Comparison of ENCODE assay signal across 1 cellular context in the genomic region with DNA sequence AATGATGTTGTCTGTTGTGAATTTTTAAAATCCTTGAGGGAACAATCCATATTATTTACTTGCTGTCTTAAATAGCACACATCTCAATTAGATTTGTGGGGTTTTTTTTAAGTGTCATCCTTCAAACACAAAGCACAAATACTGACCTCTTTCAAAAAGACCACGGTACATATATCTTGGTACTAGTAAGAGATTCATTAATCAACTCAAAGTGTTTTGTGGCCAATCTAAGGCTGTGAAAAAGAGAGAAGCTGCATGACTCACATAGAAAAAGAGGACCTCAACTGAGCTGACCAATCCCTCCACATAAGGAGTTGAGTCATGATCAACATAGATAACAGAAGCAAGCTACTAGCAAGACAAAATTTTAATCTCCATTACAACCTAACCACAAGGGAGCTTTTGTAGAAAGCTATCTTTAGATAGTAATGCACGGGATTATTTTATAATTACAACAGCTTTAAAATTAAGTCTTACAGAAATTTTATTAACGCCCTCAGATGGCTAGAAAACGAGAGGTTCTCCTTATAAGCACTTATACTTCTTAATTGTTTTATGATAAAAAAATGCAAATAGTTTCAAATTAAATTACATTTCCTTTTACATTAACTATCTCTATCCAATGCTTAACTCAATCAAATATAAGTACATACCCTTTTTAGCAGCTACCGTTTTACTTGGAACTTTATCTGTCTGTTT.
TF ChIP-seq lines count a peak whose summit lies in the region.

No MANE protein-coding gene starts in this region.

TF ChIP-seq in K562, 482 proteins besides CTCF, POLR2A, EP300 and RAD21 (continued from another document and continues in another):
- TF ChIP-seq, protein P1, sequence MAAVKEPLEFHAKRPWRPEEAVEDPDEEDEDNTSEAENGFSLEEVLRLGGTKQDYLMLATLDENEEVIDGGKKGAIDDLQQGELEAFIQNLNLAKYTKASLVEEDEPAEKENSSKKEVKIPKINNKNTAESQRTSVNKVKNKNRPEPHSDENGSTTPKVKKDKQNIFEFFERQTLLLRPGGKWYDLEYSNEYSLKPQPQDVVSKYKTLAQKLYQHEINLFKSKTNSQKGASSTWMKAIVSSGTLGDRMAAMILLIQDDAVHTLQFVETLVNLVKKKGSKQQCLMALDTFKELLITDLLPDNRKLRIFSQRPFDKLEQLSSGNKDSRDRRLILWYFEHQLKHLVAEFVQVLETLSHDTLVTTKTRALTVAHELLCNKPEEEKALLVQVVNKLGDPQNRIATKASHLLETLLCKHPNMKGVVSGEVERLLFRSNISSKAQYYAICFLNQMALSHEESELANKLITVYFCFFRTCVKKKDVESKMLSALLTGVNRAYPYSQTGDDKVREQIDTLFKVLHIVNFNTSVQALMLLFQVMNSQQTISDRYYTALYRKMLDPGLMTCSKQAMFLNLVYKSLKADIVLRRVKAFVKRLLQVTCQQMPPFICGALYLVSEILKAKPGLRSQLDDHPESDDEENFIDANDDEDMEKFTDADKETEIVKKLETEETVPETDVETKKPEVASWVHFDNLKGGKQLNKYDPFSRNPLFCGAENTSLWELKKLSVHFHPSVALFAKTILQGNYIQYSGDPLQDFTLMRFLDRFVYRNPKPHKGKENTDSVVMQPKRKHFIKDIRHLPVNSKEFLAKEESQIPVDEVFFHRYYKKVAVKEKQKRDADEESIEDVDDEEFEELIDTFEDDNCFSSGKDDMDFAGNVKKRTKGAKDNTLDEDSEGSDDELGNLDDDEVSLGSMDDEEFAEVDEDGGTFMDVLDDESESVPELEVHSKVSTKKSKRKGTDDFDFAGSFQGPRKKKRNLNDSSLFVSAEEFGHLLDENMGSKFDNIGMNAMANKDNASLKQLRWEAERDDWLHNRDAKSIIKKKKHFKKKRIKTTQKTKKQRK (IDR thresholded peaks at IDR 0.05; ENCODE audit: borderline replicate concordance, low read depth, low read length): no peak
- TF ChIP-seq, protein P2, sequence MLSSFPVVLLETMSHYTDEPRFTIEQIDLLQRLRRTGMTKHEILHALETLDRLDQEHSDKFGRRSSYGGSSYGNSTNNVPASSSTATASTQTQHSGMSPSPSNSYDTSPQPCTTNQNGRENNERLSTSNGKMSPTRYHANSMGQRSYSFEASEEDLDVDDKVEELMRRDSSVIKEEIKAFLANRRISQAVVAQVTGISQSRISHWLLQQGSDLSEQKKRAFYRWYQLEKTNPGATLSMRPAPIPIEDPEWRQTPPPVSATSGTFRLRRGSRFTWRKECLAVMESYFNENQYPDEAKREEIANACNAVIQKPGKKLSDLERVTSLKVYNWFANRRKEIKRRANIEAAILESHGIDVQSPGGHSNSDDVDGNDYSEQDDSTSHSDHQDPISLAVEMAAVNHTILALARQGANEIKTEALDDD (IDR thresholded peaks at IDR 0.05): peak; percentile 97
- TF ChIP-seq LEF1 (IDR thresholded peaks at IDR 0.05) (peak; percentile 28; the same call in 1 of the 2 replicates), ZNF347 (CRISPR knock-in tag; IDR thresholded peaks at IDR 0.05; ENCODE audit: low read depth) (no peak), SMC3 (conservative IDR thresholded peaks at IDR 0.05; ENCODE audit: insufficient read depth, low read depth, low read length) (no peak), GTF2E2 (tag; IDR thresholded peaks at IDR 0.05) (no peak), FOXK1 (CRISPR knock-in tag; IDR thresholded peaks at IDR 0.05; ENCODE audit: borderline replicate concordance) (no peak), SETDB1 (IDR thresholded peaks at IDR 0.05; ENCODE audit: low read length) (no peak), ZNF77 (CRISPR knock-in tag; IDR thresholded peaks at IDR 0.05) (no peak), MECOM (CRISPR knock-in tag; IDR thresholded peaks at IDR 0.05) (no peak), CHCHD3 (CRISPR knock-in tag; IDR thresholded peaks at IDR 0.05) (no peak), TCFL5 (CRISPR knock-in tag; conservative IDR thresholded peaks at IDR 0.05) (no peak), ETV6 (IDR thresholded peaks at IDR 0.05; ENCODE audit: borderline replicate concordance in 1 of 2, low read depth in 2 of 2, low read length in 1 of 2) (no peak), ETV6 (CRISPR knock-in tag; IDR thresholded peaks at IDR 0.05; ENCODE audit: borderline replicate concordance) (no peak), ZSCAN32 (CRISPR knock-in tag; IDR thresholded peaks at IDR 0.05) (no peak), MAFF (IDR thresholded peaks at IDR 0.05; ENCODE audit: low read length) (peak; percentile 68), SLC30A9 (CRISPR knock-in tag; IDR thresholded peaks at IDR 0.05) (no peak), TARDBP (IDR thresholded peaks at IDR 0.05) (no peak), HMG20B (CRISPR knock-in tag; IDR thresholded peaks at IDR 0.05) (no peak), PRPF4 (IDR thresholded peaks at IDR 0.05; ENCODE audit: insufficient read depth, low read depth, low read length, poor library complexity, severe bottlenecking) (no peak), CBFB (CRISPR knock-in tag; IDR thresholded peaks at IDR 0.05) (no peak), HNRNPL (IDR thresholded peaks at IDR 0.05; ENCODE audit: low read depth, low read length) (no peak), RFX7 (CRISPR knock-in tag; IDR thresholded peaks at IDR 0.05) (no peak), TRIM28 (IDR thresholded peaks at IDR 0.05) (no peak), CHD4 (IDR thresholded peaks at IDR 0.05; ENCODE audit: insufficient read depth, insufficient replicate concordance, low read depth, low read length, poor library complexity, severe bottlenecking) (no peak), HNRNPUL1 (IDR thresholded peaks at IDR 0.05; ENCODE audit: low read length) (no peak), ZNF79 (CRISPR knock-in tag; IDR thresholded peaks at IDR 0.05; ENCODE audit: low read depth) (no peak), CBX8 (IDR thresholded peaks at IDR 0.05; ENCODE audit: borderline replicate concordance, extremely low read depth, low read depth, low read length, poor library complexity, severe bottlenecking) (no peak), RFX5 (IDR thresholded peaks at IDR 0.05; ENCODE audit: low read depth, low read length) (no peak), ATF1 (CRISPR knock-in tag; IDR thresholded peaks at IDR 0.05) (no peak), ATF1 (tag; IDR thresholded peaks at IDR 0.05) (no peak), CBX1 (IDR thresholded peaks at IDR 0.05; ENCODE audit: low read depth) (no peak), CAMTA2 (CRISPR knock-in tag; conservative IDR thresholded peaks at IDR 0.05) (no peak), TAF1 (IDR thresholded peaks at IDR 0.05; ENCODE audit: control insufficient read depth, extremely low read depth, insufficient read depth, low read length, severe bottlenecking) (no peak)
- TF ChIP-seq, protein P3, sequence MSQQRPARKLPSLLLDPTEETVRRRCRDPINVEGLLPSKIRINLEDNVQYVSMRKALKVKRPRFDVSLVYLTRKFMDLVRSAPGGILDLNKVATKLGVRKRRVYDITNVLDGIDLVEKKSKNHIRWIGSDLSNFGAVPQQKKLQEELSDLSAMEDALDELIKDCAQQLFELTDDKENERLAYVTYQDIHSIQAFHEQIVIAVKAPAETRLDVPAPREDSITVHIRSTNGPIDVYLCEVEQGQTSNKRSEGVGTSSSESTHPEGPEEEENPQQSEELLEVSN (IDR thresholded peaks at IDR 0.05; ENCODE audit: borderline replicate concordance in 1 of 2, extremely low read depth in 1 of 2, insufficient read depth in 1 of 2, insufficient read length in 1 of 2, low read depth in 1 of 2, low read length in 1 of 2, poor library complexity in 1 of 2, severe bottlenecking in 1 of 2): no peak
- TF ChIP-seq, protein P4, sequence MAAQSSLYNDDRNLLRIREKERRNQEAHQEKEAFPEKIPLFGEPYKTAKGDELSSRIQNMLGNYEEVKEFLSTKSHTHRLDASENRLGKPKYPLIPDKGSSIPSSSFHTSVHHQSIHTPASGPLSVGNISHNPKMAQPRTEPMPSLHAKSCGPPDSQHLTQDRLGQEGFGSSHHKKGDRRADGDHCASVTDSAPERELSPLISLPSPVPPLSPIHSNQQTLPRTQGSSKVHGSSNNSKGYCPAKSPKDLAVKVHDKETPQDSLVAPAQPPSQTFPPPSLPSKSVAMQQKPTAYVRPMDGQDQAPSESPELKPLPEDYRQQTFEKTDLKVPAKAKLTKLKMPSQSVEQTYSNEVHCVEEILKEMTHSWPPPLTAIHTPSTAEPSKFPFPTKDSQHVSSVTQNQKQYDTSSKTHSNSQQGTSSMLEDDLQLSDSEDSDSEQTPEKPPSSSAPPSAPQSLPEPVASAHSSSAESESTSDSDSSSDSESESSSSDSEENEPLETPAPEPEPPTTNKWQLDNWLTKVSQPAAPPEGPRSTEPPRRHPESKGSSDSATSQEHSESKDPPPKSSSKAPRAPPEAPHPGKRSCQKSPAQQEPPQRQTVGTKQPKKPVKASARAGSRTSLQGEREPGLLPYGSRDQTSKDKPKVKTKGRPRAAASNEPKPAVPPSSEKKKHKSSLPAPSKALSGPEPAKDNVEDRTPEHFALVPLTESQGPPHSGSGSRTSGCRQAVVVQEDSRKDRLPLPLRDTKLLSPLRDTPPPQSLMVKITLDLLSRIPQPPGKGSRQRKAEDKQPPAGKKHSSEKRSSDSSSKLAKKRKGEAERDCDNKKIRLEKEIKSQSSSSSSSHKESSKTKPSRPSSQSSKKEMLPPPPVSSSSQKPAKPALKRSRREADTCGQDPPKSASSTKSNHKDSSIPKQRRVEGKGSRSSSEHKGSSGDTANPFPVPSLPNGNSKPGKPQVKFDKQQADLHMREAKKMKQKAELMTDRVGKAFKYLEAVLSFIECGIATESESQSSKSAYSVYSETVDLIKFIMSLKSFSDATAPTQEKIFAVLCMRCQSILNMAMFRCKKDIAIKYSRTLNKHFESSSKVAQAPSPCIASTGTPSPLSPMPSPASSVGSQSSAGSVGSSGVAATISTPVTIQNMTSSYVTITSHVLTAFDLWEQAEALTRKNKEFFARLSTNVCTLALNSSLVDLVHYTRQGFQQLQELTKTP (IDR thresholded peaks at IDR 0.05; ENCODE audit: low read depth in 1 of 2, partially characterized antibody in 2 of 2): no peak
- TF ChIP-seq, protein P5, sequence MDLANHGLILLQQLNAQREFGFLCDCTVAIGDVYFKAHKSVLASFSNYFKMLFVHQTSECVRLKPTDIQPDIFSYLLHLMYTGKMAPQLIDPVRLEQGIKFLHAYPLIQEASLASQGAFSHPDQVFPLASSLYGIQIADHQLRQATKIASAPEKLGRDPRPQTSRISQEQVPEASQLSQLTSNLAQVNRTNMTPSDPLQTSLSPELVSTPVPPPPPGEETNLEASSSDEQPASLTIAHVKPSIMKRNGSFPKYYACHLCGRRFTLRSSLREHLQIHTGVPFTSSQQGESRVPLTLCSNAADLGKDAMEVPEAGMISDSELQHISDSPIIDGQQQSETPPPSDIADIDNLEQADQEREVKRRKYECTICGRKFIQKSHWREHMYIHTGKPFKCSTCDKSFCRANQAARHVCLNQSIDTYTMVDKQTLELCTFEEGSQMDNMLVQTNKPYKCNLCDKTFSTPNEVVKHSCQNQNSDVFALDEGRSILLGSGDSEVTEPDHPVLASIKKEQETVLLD (IDR thresholded peaks at IDR 0.05): no peak; the same call in 1 of the 2 replicates
- TF ChIP-seq, protein P6, sequence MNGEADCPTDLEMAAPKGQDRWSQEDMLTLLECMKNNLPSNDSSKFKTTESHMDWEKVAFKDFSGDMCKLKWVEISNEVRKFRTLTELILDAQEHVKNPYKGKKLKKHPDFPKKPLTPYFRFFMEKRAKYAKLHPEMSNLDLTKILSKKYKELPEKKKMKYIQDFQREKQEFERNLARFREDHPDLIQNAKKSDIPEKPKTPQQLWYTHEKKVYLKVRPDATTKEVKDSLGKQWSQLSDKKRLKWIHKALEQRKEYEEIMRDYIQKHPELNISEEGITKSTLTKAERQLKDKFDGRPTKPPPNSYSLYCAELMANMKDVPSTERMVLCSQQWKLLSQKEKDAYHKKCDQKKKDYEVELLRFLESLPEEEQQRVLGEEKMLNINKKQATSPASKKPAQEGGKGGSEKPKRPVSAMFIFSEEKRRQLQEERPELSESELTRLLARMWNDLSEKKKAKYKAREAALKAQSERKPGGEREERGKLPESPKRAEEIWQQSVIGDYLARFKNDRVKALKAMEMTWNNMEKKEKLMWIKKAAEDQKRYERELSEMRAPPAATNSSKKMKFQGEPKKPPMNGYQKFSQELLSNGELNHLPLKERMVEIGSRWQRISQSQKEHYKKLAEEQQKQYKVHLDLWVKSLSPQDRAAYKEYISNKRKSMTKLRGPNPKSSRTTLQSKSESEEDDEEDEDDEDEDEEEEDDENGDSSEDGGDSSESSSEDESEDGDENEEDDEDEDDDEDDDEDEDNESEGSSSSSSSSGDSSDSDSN (IDR thresholded peaks at IDR 0.05; ENCODE audit: borderline replicate concordance in 1 of 2, low read depth in 2 of 2, low read length in 2 of 2): no peak
- TF ChIP-seq, protein P7, sequence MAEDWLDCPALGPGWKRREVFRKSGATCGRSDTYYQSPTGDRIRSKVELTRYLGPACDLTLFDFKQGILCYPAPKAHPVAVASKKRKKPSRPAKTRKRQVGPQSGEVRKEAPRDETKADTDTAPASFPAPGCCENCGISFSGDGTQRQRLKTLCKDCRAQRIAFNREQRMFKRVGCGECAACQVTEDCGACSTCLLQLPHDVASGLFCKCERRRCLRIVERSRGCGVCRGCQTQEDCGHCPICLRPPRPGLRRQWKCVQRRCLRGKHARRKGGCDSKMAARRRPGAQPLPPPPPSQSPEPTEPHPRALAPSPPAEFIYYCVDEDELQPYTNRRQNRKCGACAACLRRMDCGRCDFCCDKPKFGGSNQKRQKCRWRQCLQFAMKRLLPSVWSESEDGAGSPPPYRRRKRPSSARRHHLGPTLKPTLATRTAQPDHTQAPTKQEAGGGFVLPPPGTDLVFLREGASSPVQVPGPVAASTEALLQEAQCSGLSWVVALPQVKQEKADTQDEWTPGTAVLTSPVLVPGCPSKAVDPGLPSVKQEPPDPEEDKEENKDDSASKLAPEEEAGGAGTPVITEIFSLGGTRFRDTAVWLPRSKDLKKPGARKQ (CRISPR knock-in tag; IDR thresholded peaks at IDR 0.05): no peak
- TF ChIP-seq, protein P8, sequence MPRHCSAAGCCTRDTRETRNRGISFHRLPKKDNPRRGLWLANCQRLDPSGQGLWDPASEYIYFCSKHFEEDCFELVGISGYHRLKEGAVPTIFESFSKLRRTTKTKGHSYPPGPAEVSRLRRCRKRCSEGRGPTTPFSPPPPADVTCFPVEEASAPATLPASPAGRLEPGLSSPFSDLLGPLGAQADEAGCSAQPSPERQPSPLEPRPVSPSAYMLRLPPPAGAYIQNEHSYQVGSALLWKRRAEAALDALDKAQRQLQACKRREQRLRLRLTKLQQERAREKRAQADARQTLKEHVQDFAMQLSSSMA (CRISPR knock-in tag; IDR thresholded peaks at IDR 0.05): no peak
- TF ChIP-seq, protein P9, sequence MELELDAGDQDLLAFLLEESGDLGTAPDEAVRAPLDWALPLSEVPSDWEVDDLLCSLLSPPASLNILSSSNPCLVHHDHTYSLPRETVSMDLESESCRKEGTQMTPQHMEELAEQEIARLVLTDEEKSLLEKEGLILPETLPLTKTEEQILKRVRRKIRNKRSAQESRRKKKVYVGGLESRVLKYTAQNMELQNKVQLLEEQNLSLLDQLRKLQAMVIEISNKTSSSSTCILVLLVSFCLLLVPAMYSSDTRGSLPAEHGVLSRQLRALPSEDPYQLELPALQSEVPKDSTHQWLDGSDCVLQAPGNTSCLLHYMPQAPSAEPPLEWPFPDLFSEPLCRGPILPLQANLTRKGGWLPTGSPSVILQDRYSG (tag; conservative IDR thresholded peaks at IDR 0.05; ENCODE audit: low read depth): no peak
